Comparison of ENCODE assay signal across 26 cellular contexts in genomic region chr20:1438361-1438760, GRCh38. TPM values are rescaled to one million over a fixed set of nuclear protein-coding genes. Genes with fewer than 3 reads are reported as not detected.
"Had no signal": no experiment of that assay in that cellular context is flagged by ENCODE, and none has a peak within 500 bp of the region (broad histone marks: within the 10 kb centered on the region; RNA-seq: fewer than 3 reads in every experiment).

No MANE protein-coding gene starts in this region.

- DNase-seq: activated CD4-positive, alpha-beta T cell treated with anti-CD3 and anti-CD28 coated beads for 48 hours; activated CD4-positive, alpha-beta T cell treated with anti-CD3 and anti-CD28 coated beads, Interleukin-2, amount 50 U/mL, for 4 hours; activated CD4-positive, CD25-positive, alpha-beta regulatory T cell treated with anti-CD3 and anti-CD28 coated beads, Interleukin-2, amount 50 U/mL, for 72 hours; activated CD8-positive, alpha-beta memory T cell treated with anti-CD3 and anti-CD28 coated beads, Interleukin-2, amount 10 ng/mL, durations not matched to agents 7 days and 5 days; activated CD8-positive, alpha-beta T cell treated with anti-CD3 and anti-CD28 coated beads, Interleukin-2, amount 10 ng/mL, durations not matched to agents 7 days and 5 days; activated effector memory CD4-positive, alpha-beta T cell treated with anti-CD3 and anti-CD28 coated beads, Interleukin-2, amount 50 U/mL, for 16 hours; activated naive CD4-positive, alpha-beta T cell treated with Interleukin-2 at 50 U/mL for 16 hours; activated T-cell treated with anti-CD3 and anti-CD28 coated beads, Interleukin-2, amount 50 U/mL, for 4 hours; brain microvascular endothelial cell; Karpas-422; MM.1S; NCI-H1048; NCI-H1930; NCI-H2171; NCI-H2227 treated with DMSO at 0.1 percent for 48 hours; NCI-H446 treated with DMSO at 0.1 percent for 48 hours; NCI-H524 treated with DMSO at 0.1 percent for 48 hours; NCI-H748 treated with DMSO at 0.1 percent for 48 hours; RPMI8226; T-helper 9 cell had no signal

- H3K27ac ChIP-seq: brain microvascular endothelial cell, cardiac muscle cell, SJSA1 had no signal

- H3K4me3 ChIP-seq: cardiac muscle cell, SJSA1 had no signal

- H3K27me3 ChIP-seq: brain microvascular endothelial cell, cardiac muscle cell, SJSA1 had no signal

- ATAC-seq: activated CD8-positive, alpha-beta memory T cell treated with anti-CD3 and anti-CD28 coated beads, Interleukin-2, amount 10 ng/mL, durations not matched to agents 7 days and 5 days; activated CD8-positive, alpha-beta T cell treated with anti-CD3 and anti-CD28 coated beads, Interleukin-2, amount 10 ng/mL, durations not matched to agents 7 days and 5 days; activated naive CD4-positive, alpha-beta T cell treated with anti-CD3 and anti-CD28 coated beads, Interleukin-2, amount 50 U/mL, for 72 hours; activated T-cell treated with anti-CD3 and anti-CD28 coated beads, Interleukin-2, amount 50 U/mL, for 4 hours; Right ventricle myocardium inferior; SK-N-SH treated with all-trans-retinoic acid at 6 μM for 48 hours; WTC11 had no signal

- H3K9me3 ChIP-seq: SJSA1 had no signal

RNA-seq across cellular contexts. Expression of gene SIRPB2, which starts 52.9 kb away (rescaled TPM):
- total RNA-seq: activated CD8-positive, alpha-beta memory T cell treated with anti-CD3 and anti-CD28 coated beads, Interleukin-2, amount 10 ng/mL, durations not matched to agents 7 days and 5 days; activated CD8-positive, alpha-beta T cell treated with anti-CD3 and anti-CD28 coated beads, Interleukin-2, amount 10 ng/mL, durations not matched to agents 7 days and 5 days; activated naive CD4-positive, alpha-beta T cell treated with anti-CD3 and anti-CD28 coated beads, Interleukin-2, amount 50 U/mL, for 72 hours; activated T-cell treated with anti-CD3 and anti-CD28 coated beads, Interleukin-2, amount 50 U/mL, for 4 hours; cardiac muscle cell; SJSA1; WTC11 had no signal
